Comparison of ENCODE assay signal across 8 cellular contexts in genomic region chr6:108260809-108261569, GRCh38. TPM values are rescaled to one million over a fixed set of nuclear protein-coding genes. Genes with fewer than 3 reads are reported as not detected.
DNase-seq lines count a peak whose midpoint lies in the region; FAIRE-seq and TF ChIP-seq lines count a peak whose summit lies in the region.

SNX3 (minus strand) TSS chr6:108261040; CDS start chr6:108260921, 119 bp downstream.

- H3K4me3 Mint-ChIP-seq in activated naive CD4-positive, alpha-beta T cell treated with anti-CD3 and anti-CD28 coated beads, Interleukin-2, amount 10 ng/mL, durations not matched to agents 7 days and 5 days, result peak within 1 kb of the TSS; percentile 72

- POLR2A ChIA-PET in HEK293T (lab: Yijun Ruan, JAX), result interaction anchor here (0.6 to 2.0 kb wide), 19 partner anchors 9 to 587 kb away, joined by 3 to 18 read pairs (median 4); partner anchors contain the start of genes AFG1L and ARMC2

- DNase-seq in GM06990 (ENCODE audit: extremely low read depth, insufficient read length) (peak; percentile 100), HEK293T (ENCODE audit: extremely low spot score) (peak; percentile 92), MV-4-11 (lab: John Stamatoyannopoulos, UW) (peak; percentile 91), SK-N-MC (ENCODE audit: low read depth, low spot score) (peak; percentile 35), frontal cortex (ENCODE audit: low spot score in 2 of 2) (peak; percentile 92 to 93), substantia nigra (lab: John Stamatoyannopoulos, UW) (peak; percentile 48 to 95 (median 88))
- DNase-seq in activated naive CD4-positive, alpha-beta T cell treated with anti-CD3 and anti-CD28 coated beads, Interleukin-2, amount 10 ng/mL, durations not matched to agents 7 days and 5 days, result peak; percentile 93

- H3K36me3 Mint-ChIP-seq in activated naive CD4-positive, alpha-beta T cell treated with anti-CD3 and anti-CD28 coated beads, Interleukin-2, amount 10 ng/mL, durations not matched to agents 7 days and 5 days, result peaks cover 5% of the 10 kb centered on the region

- H3K4me1 Mint-ChIP-seq in activated naive CD4-positive, alpha-beta T cell treated with anti-CD3 and anti-CD28 coated beads, Interleukin-2, amount 10 ng/mL, durations not matched to agents 7 days and 5 days, result peaks cover 30% of the 10 kb centered on the region

- H3K4me3 ChIP-seq in GM06990 (replicated peaks; ENCODE audit: low read depth, low read length) (peak within 1 kb of the TSS; percentile 89), SK-N-MC (peak within 1 kb of the TSS; percentile 98), neutrophil (ENCODE audit: low read depth in 1 of 2, low read length in 1 of 2) (peak within 1 kb of the TSS; percentile 74 to 92)

- no peaks in the 10 kb centered on the region; the same call in 1 of the 2 replicates for H3K36me3 ChIP-seq in GM06990 (ENCODE audit: control insufficient read depth, insufficient read depth, low read length)
- peaks cover 12% of the 10 kb centered on the region for H3K36me3 ChIP-seq in SK-N-MC (ENCODE audit: insufficient read depth, low read length)
- no peaks in the 10 kb centered on the region for H3K36me3 ChIP-seq in neutrophil

- peak; percentile 8 for TF ChIP-seq CTCF in GM06990 (IDR thresholded peaks at IDR 0.05; ENCODE audit: insufficient read depth, low read length, poor library complexity, severe bottlenecking)
- peak; percentile 58 for TF ChIP-seq CTCF in neutrophil (IDR thresholded peaks at IDR 0.05)

- H3K27me3 ChIP-seq in GM06990 (replicated peaks; ENCODE audit: control insufficient read depth, insufficient read depth, low read length) (no peaks in the 10 kb centered on the region), neutrophil (no peaks in the 10 kb centered on the region)

- FAIRE-seq in frontal cortex (lab: Jason Lieb, UNC), result no peak

- CTCF ChIA-PET in HEK293T (lab: Yijun Ruan, JAX), result interaction anchor here (0.6 to 0.7 kb wide), 3 partner anchors 151 to 263 kb away, joined by 3 read pairs; no protein-coding TSS in a partner anchor
- CTCF ChIA-PET in activated naive CD4-positive, alpha-beta T cell treated with anti-CD3 and anti-CD28 coated beads, Interleukin-2, amount 10 ng/mL, durations not matched to agents 7 days and 5 days (lab: Charles Lee), result interaction anchor here (0.6 to 1.5 kb wide), 4 partner anchors 40 to 231 kb away, joined by 3 to 4 read pairs (median 4); no protein-coding TSS in a partner anchor

- peaks cover 3% of the 10 kb centered on the region for H3K27me3 Mint-ChIP-seq in activated naive CD4-positive, alpha-beta T cell treated with anti-CD3 and anti-CD28 coated beads, Interleukin-2, amount 10 ng/mL, durations not matched to agents 7 days and 5 days

- H3K9me3 ChIP-seq in SK-N-MC (ENCODE audit: low read depth, low read length), result no peaks in the 10 kb centered on the region
- H3K9me3 ChIP-seq in neutrophil, result no peaks in the 10 kb centered on the region

- peak within 1 kb of the TSS; percentile 95 for H3K9ac ChIP-seq in SK-N-MC (ENCODE audit: insufficient read length)

- H3K27ac ChIP-seq in SK-N-MC (peak within 1 kb of the TSS; percentile 93), neutrophil (peak within 1 kb of the TSS; percentile 98), substantia nigra (ENCODE audit: low read depth, low read length, poor library complexity, severe bottlenecking) (peak within 1 kb of the TSS; percentile 98)

- peak within 1 kb of the TSS; percentile 88 for H3K27ac Mint-ChIP-seq in activated naive CD4-positive, alpha-beta T cell treated with anti-CD3 and anti-CD28 coated beads, Interleukin-2, amount 10 ng/mL, durations not matched to agents 7 days and 5 days

- H3K9me3 Mint-ChIP-seq in activated naive CD4-positive, alpha-beta T cell treated with anti-CD3 and anti-CD28 coated beads, Interleukin-2, amount 10 ng/mL, durations not matched to agents 7 days and 5 days, result no peaks in the 10 kb centered on the region

- H3K4me1 ChIP-seq in neutrophil (ENCODE audit: control insufficient read depth in 1 of 2, insufficient read depth in 1 of 2, low read depth in 1 of 2, low read length in 1 of 2), result peaks cover 50 to 52% of the 10 kb centered on the region in 2 experiments

TF ChIP-seq in HEK293T, 16 proteins besides CTCF, POLR2A, EP300 and RAD21:
- peak; percentile 58; the same call in 1 of the 2 replicates for TF ChIP-seq ELF4 (IDR thresholded peaks at IDR 0.05)
- no peak for TF ChIP-seq TARDBP (IDR thresholded peaks at IDR 0.05)
- no peak for TF ChIP-seq PKNOX1 (IDR thresholded peaks at IDR 0.05)
- 0 out of 2 replicates have a peak, but pooled peaks have one; percentile 28 for TF ChIP-seq LEF1 (IDR thresholded peaks at IDR 0.05; ENCODE audit: borderline replicate concordance)
- no peak for TF ChIP-seq NFRKB (IDR thresholded peaks at IDR 0.05)
- no peak for TF ChIP-seq CTBP1 (IDR thresholded peaks at IDR 0.05; ENCODE audit: borderline replicate concordance)
- peak; percentile 31; the same call in 1 of the 2 replicates for TF ChIP-seq L3MBTL2 (conservative IDR thresholded peaks at IDR 0.05)
- TF ChIP-seq FOXK2 (IDR thresholded peaks at IDR 0.05), result no peak
- no peak for TF ChIP-seq HDGF (IDR thresholded peaks at IDR 0.05; ENCODE audit: borderline replicate concordance)
- TF ChIP-seq FOXA1 (IDR thresholded peaks at IDR 0.05), result no peak
- TF ChIP-seq BHLHE40 (IDR thresholded peaks at IDR 0.05; ENCODE audit: borderline replicate concordance), result no peak
- TF ChIP-seq ARNT (IDR thresholded peaks at IDR 0.05), result no peak

RNA-seq across cellular contexts. Expression of gene SNX3, which starts in this region (rescaled TPM):
- total RNA-seq in frontal cortex, result 210 TPM

Comparison
In these comparisons a context has a peak if more than half of its experiments do, and no peak if none do; other contexts are left out.
1. Peak in every context shown above with its lines: DNase-seq, H3K4me3 ChIP-seq and H3K27ac ChIP-seq.
2. DNase-seq: peak in every context shown above with its lines; median percentile 100 in GM06990; 93 in activated naive CD4-positive, alpha-beta T cell treated with anti-CD3 and anti-CD28 coated beads, Interleukin-2, amount 10 ng/mL, durations not matched to agents 7 days and 5 days; 92 in frontal cortex; 92 in HEK293T; 91 in MV-4-11; 88 in substantia nigra; 35 in SK-N-MC.